In the genomic region with DNA sequence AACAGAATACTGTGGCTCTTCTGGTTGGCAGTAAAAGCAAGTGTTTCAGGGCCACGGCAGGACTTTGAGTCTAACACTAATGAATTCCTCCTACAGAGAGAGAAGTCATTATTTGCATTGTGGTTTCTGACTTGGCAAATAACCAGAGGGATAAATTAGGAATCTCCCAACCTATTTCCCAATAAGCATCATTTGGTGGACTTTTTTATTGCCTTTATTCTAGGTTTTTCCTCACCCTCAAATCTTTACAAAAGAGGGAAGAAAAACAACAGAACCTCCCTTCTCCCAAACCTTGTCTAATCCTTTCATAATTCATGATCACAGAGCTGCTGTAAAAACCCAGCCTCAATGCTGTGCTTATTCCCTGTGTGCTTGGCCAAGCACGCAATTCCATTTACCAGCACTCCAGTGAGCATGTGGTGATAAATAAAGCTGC, we compare ENCODE assay signal across 14 cellular contexts.
DNase-seq lines count a peak whose midpoint lies in the region; ATAC-seq and TF ChIP-seq lines count a peak whose summit lies in the region.
"Had no signal": no experiment of that assay in that cellular context is flagged by ENCODE, and none has a peak within 500 bp of the region (broad histone marks: within the 10 kb centered on the region; RNA-seq: fewer than 3 reads in every experiment).

No MANE protein-coding gene starts in this region.

- H3K27ac ChIP-seq in mammary epithelial cell (ENCODE audit: insufficient read depth, low read depth, low read length) (no peak overlapping the region), breast epithelium (no peak overlapping the region), RWPE2 (ENCODE audit: poor library complexity, severe bottlenecking) (no peak overlapping the region)
- H3K27ac ChIP-seq: SJSA1 had no signal

- no peak for TF ChIP-seq CTCF in mammary epithelial cell (conservative IDR thresholded peaks at IDR 0.05 in 1 of 2, IDR thresholded peaks at IDR 0.05 in 1 of 2; ENCODE audit: extremely low read depth in 1 of 2, insufficient read depth in 1 of 2, low read depth in 1 of 2, low read length in 2 of 2)
- TF ChIP-seq CTCF in breast epithelium (IDR thresholded peaks at IDR 0.05) = no peak
- TF ChIP-seq CTCF in RWPE2 (IDR thresholded peaks at IDR 0.05; ENCODE audit: poor library complexity, severe bottlenecking) = no peak

- H3K4me2 ChIP-seq in mammary epithelial cell (ENCODE audit: insufficient read depth, low read depth, low read length) = no peak overlapping the region

- CTCF ChIA-PET in mammary epithelial cell (lab: Charles Lee; ENCODE audit: low non-redundant PET) = interaction anchor here (0.8 kb wide), 1 partner anchor 1224 kb away, joined by 3 read pairs; no protein-coding TSS in a partner anchor

- no peak overlapping the region for H3K9ac ChIP-seq in mammary epithelial cell (ENCODE audit: insufficient read depth, low read length)

- WGBS in mammary epithelial cell (ENCODE audit: low coverage, missing lambda C conversion rate) = 39% methylated on average over 2 of the region's 2 CpGs

- intact Hi-C loops in mammary epithelial cell (cut with micrococcal nuclease) (no loop called here), breast epithelium (cut with DNase I; ENCODE audit: low total_unique reads) (no loop called here), sciatic nerve (cut with DNase I) (no loop called here)

- no peak overlapping the region for H2AFZ ChIP-seq in mammary epithelial cell (ENCODE audit: low read depth, low read length)

- TF ChIP-seq POLR2A in breast epithelium (IDR thresholded peaks at IDR 0.05) = no peak

- H3K79me2 ChIP-seq in mammary epithelial cell (ENCODE audit: insufficient read depth, low read length) = no peaks in the 10 kb centered on the region

- 0 out of 3 replicates have a peak, but pooled peaks have one; percentile 46 for ATAC-seq in RWPE2 (ENCODE audit: low read depth)
- ATAC-seq in HG03521 (IDR thresholded peaks at IDR 0.05; ENCODE audit: unreplicated experiment) = no peak
- ATAC-seq in sciatic nerve = no peak
- no peak for ATAC-seq in esophagus mucosa
- ATAC-seq: activated CD4-positive, CD25-positive, alpha-beta regulatory T cell treated with anti-CD3 and anti-CD28 coated beads, Interleukin-2, amount 50 U/mL, for 24 hours; activated T-cell treated with anti-CD3 and anti-CD28 coated beads, Interleukin-2, amount 50 U/mL, for 4 hours; naive thymus-derived CD4-positive, alpha-beta T cell had no signal

- no TSS peak for BruUV-seq in mammary epithelial cell (replicated peaks; lab: Mats Ljungman, UMichigan)

- DNase-seq in mammary epithelial cell (peak; percentile 19), breast epithelium (ENCODE audit: low spot score in 2 of 2) (no peak), RWPE2 (ENCODE audit: low spot score) (no peak), iris pigment epithelial cell (ENCODE audit: low read depth) (peak; percentile 17), sciatic nerve (ENCODE audit: low spot score) (no peak)
- no peak for DNase-seq in activated effector memory CD4-positive, alpha-beta T cell treated with Interleukin-2 at 50 U/mL for 16 hours
- DNase-seq: activated T-cell treated with anti-CD3 and anti-CD28 coated beads, Interleukin-2, amount 50 U/mL, for 4 hours; islet precursor cell; naive thymus-derived CD4-positive, alpha-beta T cell; NK-92 treated with Interleukin-12 subunit alpha and Interleukin-12 subunit beta, amount 100 ng/mL, for 24 hours had no signal

- no peaks in the 10 kb centered on the region for H4K20me1 ChIP-seq in mammary epithelial cell (ENCODE audit: insufficient read depth, low read length)

- H3K27me3 ChIP-seq in mammary epithelial cell (ENCODE audit: insufficient read depth, low read length) (peaks cover 1% of the 10 kb centered on the region), breast epithelium (no peaks in the 10 kb centered on the region), RWPE2 (ENCODE audit: insufficient read depth, poor library complexity, severe bottlenecking) (no peaks in the 10 kb centered on the region)
- H3K27me3 ChIP-seq: SJSA1 had no signal

- H3K36me3 ChIP-seq in mammary epithelial cell (ENCODE audit: insufficient read depth, low read length) (no peaks in the 10 kb centered on the region), breast epithelium (no peaks in the 10 kb centered on the region), RWPE2 (ENCODE audit: low read depth) (no peaks in the 10 kb centered on the region)
- H3K36me3 ChIP-seq: SJSA1 had no signal

- H3K4me3 ChIP-seq in mammary epithelial cell (replicated peaks in 1 of 3; ENCODE audit: insufficient read depth in 1 of 3, low read depth in 2 of 3, low read length in 3 of 3) (no peak overlapping the region), breast epithelium (no peak overlapping the region), RWPE2 (ENCODE audit: severe bottlenecking) (no peak overlapping the region)
- H3K4me3 ChIP-seq: SJSA1 had no signal

- in situ Hi-C loops in mammary epithelial cell (cut with MboI; ENCODE audit: low sequenced_read_pairs in 2 of 2) = no loop called here

- H3K4me1 ChIP-seq in mammary epithelial cell (ENCODE audit: insufficient read depth, low read length) = no peaks in the 10 kb centered on the region
- no peaks in the 10 kb centered on the region for H3K4me1 ChIP-seq in breast epithelium
- no peaks in the 10 kb centered on the region for H3K4me1 ChIP-seq in RWPE2 (ENCODE audit: insufficient read depth, poor library complexity, severe bottlenecking)
- H3K4me1 ChIP-seq: SJSA1 had no signal

- H3K9me3 ChIP-seq in mammary epithelial cell (replicated peaks; ENCODE audit: insufficient read depth, low read length) = no peaks in the 10 kb centered on the region
- H3K9me3 ChIP-seq in breast epithelium = no peaks in the 10 kb centered on the region
- H3K9me3 ChIP-seq in RWPE2 (ENCODE audit: severe bottlenecking) = no peaks in the 10 kb centered on the region
- H3K9me3 ChIP-seq: SJSA1 had no signal

- dilution Hi-C loops in mammary epithelial cell (cut with HindIII; ENCODE audit: low sequenced_read_pairs) = no loop called here

Comparison
In these comparisons a context has a peak if more than half of its experiments do, and no peak if none do; other contexts are left out.
1. DNase-seq: peak in mammary epithelial cell (single experiment) and iris pigment epithelial cell (single experiment); none in breast epithelium (0 of 2), RWPE2 (single experiment), sciatic nerve (single experiment) and activated effector memory CD4-positive, alpha-beta T cell treated with Interleukin-2 at 50 U/mL for 16 hours (single experiment).